ENCODE assay signal across 11 cellular contexts in genomic region chr5:79318935-79319614, GRCh38.
DNase-seq lines count a peak whose midpoint lies in the region; TF ChIP-seq lines count a peak whose summit lies in the region.
"Had no signal": no experiment of that assay in that cellular context is flagged by ENCODE, and none has a peak within 500 bp of the region (broad histone marks: within the 10 kb centered on the region; RNA-seq: fewer than 3 reads in every experiment).

No MANE protein-coding gene starts in this region.

- TF ChIP-seq POLR2A in tibial nerve (IDR thresholded peaks at IDR 0.05), result no peak

- in situ Hi-C loops in brain microvascular endothelial cell (cut with HindIII; ENCODE audit: low pct_ligation_motif_present, low sequenced_read_pairs), result no loop called here
- in situ Hi-C loops in G401 (cut with HindIII; ENCODE audit: low sequenced_read_pairs), result no loop called here

- TF ChIP-seq CTCF in Caco-2 (IDR thresholded peaks at IDR 0.05; ENCODE audit: insufficient read depth in 1 of 2, low read depth in 1 of 2, low read length in 1 of 2, severe bottlenecking in 1 of 2, unreplicated experiment in 1 of 2) (no peak), brain microvascular endothelial cell (IDR thresholded peaks at IDR 0.05; ENCODE audit: low read depth, low read length, missing control alignments) (no peak), tibial nerve (IDR thresholded peaks at IDR 0.05) (no peak), CD14-positive monocyte (IDR thresholded peaks at IDR 0.05) (no peak)

- DNase-seq in Caco-2 (peak in 1 of 2 experiments; percentile 4), HPDE6-E6E7 (ENCODE audit: extremely low spot score) (peak; percentile 41), brain microvascular endothelial cell (peak; percentile 89), mesendoderm (peak; percentile 46), tibial nerve (ENCODE audit: low spot score in 2 of 2) (no peak), CD14-positive monocyte (ENCODE audit: low spot score) (no peak), G401 (ENCODE audit: low spot score) (no peak), NCI-H187 (lab: John Stamatoyannopoulos, UW) (no peak)
- DNase-seq: NCI-H510A treated with DMSO at 0.1 percent for 48 hours, ovary had no signal

- no peaks in the 10 kb centered on the region for H3K27me3 Mint-ChIP-seq in Caco-2 (ENCODE audit: insufficient read depth, unreplicated experiment)
- no peaks in the 10 kb centered on the region for H3K27me3 Mint-ChIP-seq in CD14-positive monocyte (ENCODE audit: low read depth in 3 of 3)

- H3K18ac ChIP-seq in mesendoderm (ENCODE audit: low read length), result no peak overlapping the region

- peak overlapping the region; percentile 12 for H3K27ac Mint-ChIP-seq in Caco-2 (ENCODE audit: unreplicated experiment)
- no peak overlapping the region for H3K27ac Mint-ChIP-seq in CD14-positive monocyte

- no peak overlapping the region for H3K4me3 Mint-ChIP-seq in Caco-2 (ENCODE audit: unreplicated experiment)
- H3K4me3 Mint-ChIP-seq in CD14-positive monocyte, result no peak overlapping the region

- CTCF ChIA-PET in Caco-2 (lab: Charles Lee), result no interaction called here

- H2BK120ac ChIP-seq in mesendoderm (ENCODE audit: low read depth, low read length), result no peak overlapping the region

- no TSS peak for BruUV-seq in Caco-2 (replicated peaks; lab: Mats Ljungman, UMichigan)

- H3K9me3 Mint-ChIP-seq in Caco-2 (ENCODE audit: unreplicated experiment), result no peaks in the 10 kb centered on the region
- H3K9me3 Mint-ChIP-seq in CD14-positive monocyte, result no peaks in the 10 kb centered on the region
- H3K9me3 Mint-ChIP-seq: activated naive CD4-positive, alpha-beta T cell treated with anti-CD3 and anti-CD28 coated beads, Interleukin-2, amount 50 U/mL, for 72 hours had no signal

- H3K79me1 ChIP-seq in mesendoderm (ENCODE audit: low read length), result no peaks in the 10 kb centered on the region

- POLR2A ChIA-PET in Caco-2 (lab: Charles Lee), result no interaction called here

- no peaks in the 10 kb centered on the region for H3K4me1 Mint-ChIP-seq in Caco-2 (ENCODE audit: low read depth, unreplicated experiment)
- H3K4me1 Mint-ChIP-seq in CD14-positive monocyte, result no peaks in the 10 kb centered on the region

- H2AK5ac ChIP-seq in mesendoderm (ENCODE audit: low read length), result no peak overlapping the region

- no peaks in the 10 kb centered on the region for H3K79me2 ChIP-seq in mesendoderm (ENCODE audit: control insufficient read depth, insufficient read depth, low read length)

- no peaks in the 10 kb centered on the region for H3K36me3 ChIP-seq in Caco-2 (ENCODE audit: control insufficient read depth, insufficient read depth, low read length)
- H3K36me3 ChIP-seq in brain microvascular endothelial cell (replicated peaks), result no peaks in the 10 kb centered on the region
- H3K36me3 ChIP-seq in mesendoderm (ENCODE audit: control insufficient read depth, insufficient read depth, low read length), result no peaks in the 10 kb centered on the region
- H3K36me3 ChIP-seq in tibial nerve, result peaks cover 0 to 82% (median 4%) of the 10 kb centered on the region in 3 donors
- H3K36me3 ChIP-seq: ovary had no signal

- no peak overlapping the region for H3K4me2 ChIP-seq in mesendoderm (ENCODE audit: low read length)

- H2BK15ac ChIP-seq in mesendoderm (replicated peaks; ENCODE audit: low read depth), result no peak overlapping the region

- no peak overlapping the region for H3K4ac ChIP-seq in mesendoderm (ENCODE audit: low read depth, low read length)

- H3K9me3 ChIP-seq in Caco-2 (no peaks in the 10 kb centered on the region), tibial nerve (no peaks in the 10 kb centered on the region)
- H3K9me3 ChIP-seq: ovary had no signal

- WGBS in mesendoderm (ENCODE audit: extremely low coverage, insufficient coverage, low lambda C conversion rate), result no CpG with 5 or more reads among the region's 3 CpGs
- WGBS in tibial nerve, 2 donors, result 86 to 93% methylated on average over 3 of the region's 3 CpGs

- H4K5ac ChIP-seq in mesendoderm (ENCODE audit: low read length), result no peak overlapping the region

- no peak overlapping the region for H2BK5ac ChIP-seq in mesendoderm (ENCODE audit: low read length)

- intact Hi-C loops in Caco-2 (cut with micrococcal nuclease; ENCODE audit: unreplicated experiment), result loop anchor here (2.0 kb wide), 1 partner anchor 52 kb away; no protein-coding TSS in a partner anchor
- intact Hi-C loops in CD14-positive monocyte (cut with micrococcal nuclease), result no loop called here

- H3K23ac ChIP-seq in mesendoderm (ENCODE audit: low read length), result no peak overlapping the region

- H3K27me3 ChIP-seq in Caco-2 (replicated peaks; ENCODE audit: control insufficient read depth, insufficient read depth, low read length) (no peaks in the 10 kb centered on the region), brain microvascular endothelial cell (replicated peaks) (no peaks in the 10 kb centered on the region), mesendoderm (ENCODE audit: insufficient read depth, low read length, poor library complexity) (no peaks in the 10 kb centered on the region), tibial nerve (no peaks in the 10 kb centered on the region)
- H3K27me3 ChIP-seq: ovary had no signal

- no peak overlapping the region for H3K9ac ChIP-seq in mesendoderm (ENCODE audit: low read length)

- H3K4me3 ChIP-seq in Caco-2 (ENCODE audit: low read depth, low read length) (no peak overlapping the region), brain microvascular endothelial cell (ENCODE audit: low read depth, low read length) (no peak overlapping the region), mesendoderm (ENCODE audit: low read length) (no peak overlapping the region), tibial nerve (no peak overlapping the region)
- H3K4me3 ChIP-seq: ovary had no signal

- no peak overlapping the region for H3K56ac ChIP-seq in mesendoderm (ENCODE audit: low read length)

- H3K27ac ChIP-seq in brain microvascular endothelial cell (peak overlapping the region; percentile 49), mesendoderm (ENCODE audit: low read depth, low read length) (no peak overlapping the region), tibial nerve (no peak overlapping the region)
- H3K27ac ChIP-seq: ovary had no signal

- H3K36me3 Mint-ChIP-seq in Caco-2 (ENCODE audit: insufficient read depth, unreplicated experiment) (no peaks in the 10 kb centered on the region), CD14-positive monocyte (peaks cover 29 to 32% of the 10 kb centered on the region in 2 donors)
- H3K36me3 Mint-ChIP-seq: activated naive CD4-positive, alpha-beta T cell treated with anti-CD3 and anti-CD28 coated beads, Interleukin-2, amount 50 U/mL, for 72 hours had no signal

- no peaks in the 10 kb centered on the region for H3K4me1 ChIP-seq in Caco-2
- H3K4me1 ChIP-seq in mesendoderm (ENCODE audit: control insufficient read depth, low read depth, low read length), result no peaks in the 10 kb centered on the region
- H3K4me1 ChIP-seq in tibial nerve, result no peaks in the 10 kb centered on the region

- H4K8ac ChIP-seq in mesendoderm (ENCODE audit: low read depth, low read length), result no peak overlapping the region

- no peak for TF ChIP-seq EP300 in tibial nerve (IDR thresholded peaks at IDR 0.05)

Comparison
In these comparisons a context has a peak if more than half of its experiments do, and no peak if none do; other contexts are left out.
1. DNase-seq: peak in HPDE6-E6E7 (single experiment), brain microvascular endothelial cell (single experiment) and mesendoderm (single experiment); none in tibial nerve (0 of 2), CD14-positive monocyte (single experiment), G401 (single experiment) and NCI-H187 (0 of 2).